In genomic region chr6:137811121-137811911, GRCh38 we compare ENCODE assay signal across 1 cellular context.
A peak's percentile ranks its signal among the peaks of the same experiment; 100 is the strongest.
TF ChIP-seq lines count a peak whose summit lies in the region.

No MANE protein-coding gene starts in this region.

TF ChIP-seq in HepG2, 621 proteins besides CTCF, POLR2A, EP300 and RAD21 (continued from another document and continues in another):
- TF ChIP-seq ZBTB37 (CRISPR knock-in tag; IDR thresholded peaks at IDR 0.05), result 0 out of 2 replicates have a peak, but pooled peaks have one; percentile 16
- TF ChIP-seq ADNP (CRISPR knock-in tag; IDR thresholded peaks at IDR 0.05), result no peak
- TF ChIP-seq BATF2 (CRISPR knock-in tag; IDR thresholded peaks at IDR 0.05), result no peak
- TF ChIP-seq ZNF143 (CRISPR knock-in tag; IDR thresholded peaks at IDR 0.05), result no peak
- TF ChIP-seq ZFP90 (CRISPR knock-in tag; IDR thresholded peaks at IDR 0.05; ENCODE audit: borderline replicate concordance), result no peak
- TF ChIP-seq ZNF790 (CRISPR knock-in tag; IDR thresholded peaks at IDR 0.05; ENCODE audit: borderline replicate concordance), result no peak
- no peak; the same call in none of the 2 replicates for TF ChIP-seq ZNF160 (CRISPR knock-in tag; IDR thresholded peaks at IDR 0.05)
- no peak for TF ChIP-seq ZNF460 (CRISPR knock-in tag; IDR thresholded peaks at IDR 0.05; ENCODE audit: borderline replicate concordance)
- no peak for TF ChIP-seq MAFK (conservative IDR thresholded peaks at IDR 0.05 in 1 of 2, IDR thresholded peaks at IDR 0.05 in 1 of 2; ENCODE audit: low read length in 2 of 2)
- peak; percentile 98 for TF ChIP-seq TFE3 (CRISPR knock-in tag; IDR thresholded peaks at IDR 0.05)
- TF ChIP-seq SP4 (CRISPR knock-in tag; IDR thresholded peaks at IDR 0.05), result no peak; the same call in 1 of the 2 replicates
- peak; percentile 37 for TF ChIP-seq YY1 (IDR thresholded peaks at IDR 0.05; ENCODE audit: insufficient read depth, insufficient replicate concordance, low read depth, low read length)
- TF ChIP-seq ZNF17 (CRISPR knock-in tag; IDR thresholded peaks at IDR 0.05), result no peak
- TF ChIP-seq AFF4 (CRISPR knock-in tag; IDR thresholded peaks at IDR 0.05), result 0 out of 2 replicates have a peak, but pooled peaks have one; percentile 16
- TF ChIP-seq AKNA (CRISPR knock-in tag; IDR thresholded peaks at IDR 0.05; ENCODE audit: borderline replicate concordance), result no peak
- TF ChIP-seq JUN (CRISPR knock-in tag; IDR thresholded peaks at IDR 0.05), result peak; percentile 72; the same call in 1 of the 2 replicates
- TF ChIP-seq FOXJ3 (CRISPR knock-in tag; IDR thresholded peaks at IDR 0.05; ENCODE audit: borderline replicate concordance), result no peak; the same call in 1 of the 2 replicates
- TF ChIP-seq ZNF180 (CRISPR knock-in tag; IDR thresholded peaks at IDR 0.05; ENCODE audit: borderline replicate concordance, low read depth), result no peak
- no peak for TF ChIP-seq ZNF83 (CRISPR knock-in tag; IDR thresholded peaks at IDR 0.05; ENCODE audit: borderline replicate concordance)
- TF ChIP-seq TBL1XR1 (IDR thresholded peaks at IDR 0.05; ENCODE audit: borderline replicate concordance, low read length, partially characterized antibody), result peak; percentile 28
- TF ChIP-seq ZIK1 (CRISPR knock-in tag; IDR thresholded peaks at IDR 0.05; ENCODE audit: borderline replicate concordance, low read depth), result peak; percentile 70; the same call in 1 of the 2 replicates
- TF ChIP-seq REPIN1 (CRISPR knock-in tag; IDR thresholded peaks at IDR 0.05; ENCODE audit: borderline replicate concordance, low read depth), result no peak
- TF ChIP-seq ZNF761 (CRISPR knock-in tag; conservative IDR thresholded peaks at IDR 0.05), result peak; percentile 28; the same call in 1 of the 2 replicates
- TF ChIP-seq ZNF350 (CRISPR knock-in tag; IDR thresholded peaks at IDR 0.05; ENCODE audit: borderline replicate concordance, low read depth), result no peak
- no peak for TF ChIP-seq KAT2B (IDR thresholded peaks at IDR 0.05; ENCODE audit: borderline replicate concordance, low read depth, low read length)
- TF ChIP-seq SIN3B (IDR thresholded peaks at IDR 0.05; ENCODE audit: low read length), result no peak
- TF ChIP-seq ZNF44 (CRISPR knock-in tag; IDR thresholded peaks at IDR 0.05), result no peak
- no peak for TF ChIP-seq ZNF20 (CRISPR knock-in tag; IDR thresholded peaks at IDR 0.05)
- no peak for TF ChIP-seq ZNF737 (CRISPR knock-in tag; IDR thresholded peaks at IDR 0.05; ENCODE audit: borderline replicate concordance)
- TF ChIP-seq ZNF33B (CRISPR knock-in tag; IDR thresholded peaks at IDR 0.05), result no peak
- peak; percentile 18; the same call in 1 of the 2 replicates for TF ChIP-seq STAG1 (CRISPR knock-in tag; IDR thresholded peaks at IDR 0.05)
- peak; percentile 78; the same call in 1 of the 2 replicates for TF ChIP-seq BCL3 (CRISPR knock-in tag; IDR thresholded peaks at IDR 0.05)
- TF ChIP-seq HOXA5 (CRISPR knock-in tag; IDR thresholded peaks at IDR 0.05), result 0 out of 2 replicates have a peak, but pooled peaks have one; percentile 40
- no peak for TF ChIP-seq GABPA (IDR thresholded peaks at IDR 0.05; ENCODE audit: low read depth, low read length)
- peak; percentile 71 for TF ChIP-seq GABPA (CRISPR knock-in tag; IDR thresholded peaks at IDR 0.05; ENCODE audit: low read depth)
- peak; percentile 35; the same call in 1 of the 2 replicates for TF ChIP-seq SP5 (CRISPR knock-in tag; IDR thresholded peaks at IDR 0.05; ENCODE audit: borderline replicate concordance, low read depth)
- TF ChIP-seq ZNF597 (CRISPR knock-in tag; IDR thresholded peaks at IDR 0.05), result no peak
- TF ChIP-seq ZNF230 (CRISPR knock-in tag; IDR thresholded peaks at IDR 0.05), result no peak
- TF ChIP-seq ARNT2 (CRISPR knock-in tag; IDR thresholded peaks at IDR 0.05; ENCODE audit: low read depth), result peak; percentile 64; the same call in 1 of the 2 replicates
- no peak for TF ChIP-seq WIZ (CRISPR knock-in tag; IDR thresholded peaks at IDR 0.05)
- TF ChIP-seq ZNF251 (CRISPR knock-in tag; IDR thresholded peaks at IDR 0.05), result no peak
- no peak for TF ChIP-seq BCLAF1 (IDR thresholded peaks at IDR 0.05)
- TF ChIP-seq SMAD3 (CRISPR knock-in tag; IDR thresholded peaks at IDR 0.05), result 0 out of 2 replicates have a peak, but pooled peaks have one; percentile 30
- no peak for TF ChIP-seq TBX3 (IDR thresholded peaks at IDR 0.05; ENCODE audit: borderline replicate concordance)
- no peak for TF ChIP-seq TOPORS (CRISPR knock-in tag; IDR thresholded peaks at IDR 0.05)
- TF ChIP-seq PRMT3 (CRISPR knock-in tag; IDR thresholded peaks at IDR 0.05; ENCODE audit: borderline replicate concordance, low read depth), result no peak
- TF ChIP-seq ZNF660 (CRISPR knock-in tag; IDR thresholded peaks at IDR 0.05; ENCODE audit: borderline replicate concordance, low read depth), result no peak
- TF ChIP-seq ZNF567 (CRISPR knock-in tag; IDR thresholded peaks at IDR 0.05; ENCODE audit: borderline replicate concordance), result no peak
